In the genomic region with DNA sequence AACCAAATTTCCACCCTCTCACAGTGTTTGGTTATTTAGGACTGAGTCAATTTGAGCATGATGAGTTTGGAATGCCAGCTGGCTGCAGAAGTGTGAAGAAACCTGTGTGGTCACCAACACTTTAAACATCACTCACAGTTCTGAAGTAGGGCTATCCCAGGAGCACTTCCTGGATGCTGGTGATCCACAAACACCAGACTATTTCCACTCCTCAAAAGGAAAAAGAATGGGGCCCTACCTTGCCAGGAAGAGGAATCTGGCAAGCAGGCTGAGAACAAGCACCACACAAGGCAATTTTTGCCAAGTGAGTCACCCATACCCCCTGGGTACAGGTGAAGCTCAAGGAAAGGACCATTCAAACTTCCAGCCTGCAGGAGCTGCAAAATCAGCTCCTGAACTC, we compare ENCODE assay signal across 1 cellular context.
TF ChIP-seq lines count a peak whose summit lies in the region.

No MANE protein-coding gene starts in this region.

TF ChIP-seq in GM23338, 12 proteins besides CTCF, POLR2A, EP300 and RAD21 (continued from another document):
- TF ChIP-seq JUNB (IDR thresholded peaks at IDR 0.05; ENCODE audit: unreplicated experiment), result no peak
- no peak for TF ChIP-seq STAT1 (IDR thresholded peaks at IDR 0.05; ENCODE audit: unreplicated experiment)
- TF ChIP-seq, protein P1, sequence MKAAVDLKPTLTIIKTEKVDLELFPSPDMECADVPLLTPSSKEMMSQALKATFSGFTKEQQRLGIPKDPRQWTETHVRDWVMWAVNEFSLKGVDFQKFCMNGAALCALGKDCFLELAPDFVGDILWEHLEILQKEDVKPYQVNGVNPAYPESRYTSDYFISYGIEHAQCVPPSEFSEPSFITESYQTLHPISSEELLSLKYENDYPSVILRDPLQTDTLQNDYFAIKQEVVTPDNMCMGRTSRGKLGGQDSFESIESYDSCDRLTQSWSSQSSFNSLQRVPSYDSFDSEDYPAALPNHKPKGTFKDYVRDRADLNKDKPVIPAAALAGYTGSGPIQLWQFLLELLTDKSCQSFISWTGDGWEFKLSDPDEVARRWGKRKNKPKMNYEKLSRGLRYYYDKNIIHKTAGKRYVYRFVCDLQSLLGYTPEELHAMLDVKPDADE (IDR thresholded peaks at IDR 0.05), result no peak
- TF ChIP-seq NANOG (IDR thresholded peaks at IDR 0.05; ENCODE audit: borderline replicate concordance), result no peak
